In genomic region chr1:48200166-48200900, GRCh38 we compare ENCODE assay signal across 19 cellular contexts. TPM values are rescaled to one million over a fixed set of nuclear protein-coding genes. Genes with fewer than 3 reads are reported as not detected.
"Had no signal": no experiment of that assay in that cellular context is flagged by ENCODE, and none has a peak within 500 bp of the region (broad histone marks: within the 10 kb centered on the region; RNA-seq: fewer than 3 reads in every experiment).

No MANE protein-coding gene starts in this region.

- H3K27me3 Mint-ChIP-seq: activated CD4-positive, alpha-beta T cell treated with anti-CD3 and anti-CD28 coated beads, Interleukin-2, amount 10 ng/mL, durations not matched to agents 24 days and 14 days; stimulated activated naive CD8-positive, alpha-beta T cell treated with anti-CD3 and anti-CD28 coated beads, Interleukin-15, amount 100 ng/mL, for 72 hours had no signal

- H3K4me1 ChIP-seq: thyroid gland, uterus had no signal

- H3K27ac Mint-ChIP-seq: activated CD4-positive, alpha-beta T cell treated with anti-CD3 and anti-CD28 coated beads, Interleukin-2, amount 10 ng/mL, durations not matched to agents 24 days and 14 days; activated T-helper 1 cell treated with anti-CD3 and anti-CD28 coated beads, Interleukin-12 subunit alpha, Interleukin-12 subunit beta, Interleukin-2, Interleukin-4 antibody, amounts not matched to agents 30 ng/mL and 10 ng/mL and 1 ng/mL, durations not matched to agents 14 hours and 24 hours and 36 hours; dendritic cell treated with granulocyte-macrophage colony-stimulating factor and Interleukin-4, amounts not matched to agents 40 ng/mL and 50 ng/mL, for 4 days; effector memory CD8-positive, alpha-beta T cell; memory B cell; nephron; T-helper 1 cell treated with Interleukin-12 subunit alpha and Interleukin-12 subunit beta and Interleukin-4 antibody, amounts not matched to agents 30 μg/mL and 1 μg/mL, for 36 hours had no signal

- DNase-seq: activated CD4-positive, alpha-beta T cell treated with anti-CD3 and anti-CD28 coated beads, Interleukin-2, amount 10 ng/mL, durations not matched to agents 24 days and 14 days; activated naive CD4-positive, alpha-beta T cell; effector memory CD8-positive, alpha-beta T cell; glutamatergic neuron; left lung; stimulated activated CD4-positive, alpha-beta T cell treated with anti-CD3 and anti-CD28 coated beads, Interleukin-4, amount 100 ng/mL, for 4 hours; stimulated activated naive CD8-positive, alpha-beta T cell treated with anti-CD3 and anti-CD28 coated beads, Interleukin-15, amount 100 ng/mL, for 72 hours; thyroid gland; uterus had no signal

- H3K4me1 Mint-ChIP-seq: activated CD4-positive, alpha-beta T cell treated with anti-CD3 and anti-CD28 coated beads, Interleukin-2, amount 10 ng/mL, durations not matched to agents 24 days and 14 days; nephron had no signal

- H3K36me3 ChIP-seq: ascending aorta, left lung, thyroid gland, uterus had no signal

- H3K36me3 Mint-ChIP-seq: memory B cell had no signal

- H3K9me3 ChIP-seq: ascending aorta, left lung, thyroid gland, uterus had no signal

- H3K27ac ChIP-seq: ascending aorta, left lung, thyroid gland, uterus had no signal

- H3K4me3 ChIP-seq: ascending aorta, left lung, thyroid gland, uterus had no signal

- H3K27me3 ChIP-seq: ascending aorta, left lung, thyroid gland, uterus had no signal

- H3K4me3 Mint-ChIP-seq: activated CD4-positive, alpha-beta T cell treated with anti-CD3 and anti-CD28 coated beads, Interleukin-2, amount 10 ng/mL, durations not matched to agents 24 days and 14 days; activated T-helper 1 cell treated with anti-CD3 and anti-CD28 coated beads, Interleukin-12 subunit alpha, Interleukin-12 subunit beta, Interleukin-2, Interleukin-4 antibody, amounts not matched to agents 30 ng/mL and 10 ng/mL and 1 ng/mL, durations not matched to agents 14 hours and 24 hours and 36 hours; dendritic cell treated with granulocyte-macrophage colony-stimulating factor and Interleukin-4, amounts not matched to agents 40 ng/mL and 50 ng/mL, for 4 days; effector memory CD8-positive, alpha-beta T cell; memory B cell; nephron; stimulated activated naive CD8-positive, alpha-beta T cell treated with anti-CD3 and anti-CD28 coated beads, Interleukin-15, amount 100 ng/mL, for 72 hours; T-helper 1 cell treated with Interleukin-12 subunit alpha and Interleukin-12 subunit beta and Interleukin-4 antibody, amounts not matched to agents 30 μg/mL and 1 μg/mL, for 36 hours had no signal

- H3K9me3 Mint-ChIP-seq: activated CD4-positive, alpha-beta T cell treated with anti-CD3 and anti-CD28 coated beads, Interleukin-2, amount 10 ng/mL, durations not matched to agents 24 days and 14 days; activated T-helper 1 cell treated with anti-CD3 and anti-CD28 coated beads, Interleukin-12 subunit alpha, Interleukin-12 subunit beta, Interleukin-2, Interleukin-4 antibody, amounts not matched to agents 30 ng/mL and 10 ng/mL and 1 ng/mL, durations not matched to agents 14 hours and 24 hours and 36 hours; dendritic cell treated with granulocyte-macrophage colony-stimulating factor and Interleukin-4, amounts not matched to agents 40 ng/mL and 50 ng/mL, for 4 days; effector memory CD8-positive, alpha-beta T cell; memory B cell; nephron; stimulated activated naive CD8-positive, alpha-beta T cell treated with anti-CD3 and anti-CD28 coated beads, Interleukin-15, amount 100 ng/mL, for 72 hours; T-helper 1 cell treated with Interleukin-12 subunit alpha and Interleukin-12 subunit beta and Interleukin-4 antibody, amounts not matched to agents 30 μg/mL and 1 μg/mL, for 36 hours had no signal

RNA-seq across cellular contexts. Expression of gene SLC5A9, which starts 22.2 kb away (rescaled TPM):
- total RNA-seq: activated CD4-positive, alpha-beta T cell treated with anti-CD3 and anti-CD28 coated beads, Interleukin-2, amount 10 ng/mL, durations not matched to agents 24 days and 14 days; activated T-helper 1 cell treated with anti-CD3 and anti-CD28 coated beads, Interleukin-12 subunit alpha, Interleukin-12 subunit beta, Interleukin-2, Interleukin-4 antibody, amounts not matched to agents 30 ng/mL and 10 ng/mL and 1 ng/mL, durations not matched to agents 14 hours and 24 hours and 36 hours; epithelial cell of proximal tubule; fibroblast of villous mesenchyme; osteoblast; skeletal muscle tissue; thyroid gland had no signal
